Comparison of ENCODE assay signal across 8 cellular contexts in genomic region chr17:39196191-39196819, GRCh38. TPM values are rescaled to one million over a fixed set of nuclear protein-coding genes. Genes with fewer than 3 reads are reported as not detected.
DNase-seq lines count a peak whose midpoint lies in the region; ATAC-seq and TF ChIP-seq lines count a peak whose summit lies in the region.

No MANE protein-coding gene starts in this region.

- peaks cover 3 to 17% of the 10 kb centered on the region in 2 donors for H3K4me1 ChIP-seq in lung (ENCODE audit: control insufficient read depth in 2 of 2, insufficient read depth in 2 of 2, low read length in 2 of 2)
- no peaks in the 10 kb centered on the region for H3K4me1 ChIP-seq in urinary bladder (ENCODE audit: insufficient read depth)

- intact Hi-C loops in Right ventricle myocardium inferior (cut with DNase I) (no loop called here), cardiac septum (cut with DNase I) (no loop called here)

- no peak for TF ChIP-seq CTCF in astrocyte of the cerebellum (IDR thresholded peaks at IDR 0.05; ENCODE audit: low read depth, low read length, missing control alignments)
- no peak for TF ChIP-seq CTCF in lung (IDR thresholded peaks at IDR 0.05; ENCODE audit: control extremely low read depth, extremely low read depth)

- no peak for ATAC-seq in Right ventricle myocardium inferior
- ATAC-seq in lung (ENCODE audit: insufficient read depth, low FRiP score): no peak
- ATAC-seq in HG02981 (IDR thresholded peaks at IDR 0.05; ENCODE audit: unreplicated experiment): no peak
- no peak for ATAC-seq in GM21786 (IDR thresholded peaks at IDR 0.05; ENCODE audit: unreplicated experiment)

- peak overlapping the region; percentile 79 for H3K4me3 ChIP-seq in astrocyte of the cerebellum (ENCODE audit: low read depth, low read length)
- H3K4me3 ChIP-seq in lung: peak overlapping the region; percentile 18
- peak overlapping the region; percentile 84 for H3K4me3 ChIP-seq in urinary bladder (ENCODE audit: low read depth, low read length)

- DNase-seq in Right ventricle myocardium inferior (ENCODE audit: missing footprints) (peak; percentile 44), cardiac septum (ENCODE audit: low spot score) (no peak), astrocyte of the cerebellum (ENCODE audit: low read depth) (no peak), lung (ENCODE audit: low spot score) (no peak), NCI-H345 (lab: John Stamatoyannopoulos, UW) (no peak)

- in situ Hi-C loops in astrocyte of the cerebellum (cut with HindIII; ENCODE audit: low sequenced_read_pairs): no loop called here

- no peaks in the 10 kb centered on the region for H3K27me3 ChIP-seq in lung (ENCODE audit: control insufficient read depth, insufficient read depth)

- H3K27ac ChIP-seq in lung (ENCODE audit: low read depth in 1 of 2, low read length in 1 of 2) (peak overlapping the region in 1 of 2 donors; percentile 68), urinary bladder (ENCODE audit: low read depth) (no peak overlapping the region)

- H3K9me3 ChIP-seq in lung (ENCODE audit: control insufficient read depth in 2 of 2, insufficient read depth in 1 of 2, low read length in 1 of 2): no peaks in the 10 kb centered on the region

- H3K36me3 ChIP-seq in lung (ENCODE audit: control insufficient read depth in 2 of 2, insufficient read depth in 2 of 2, low read length in 2 of 2) (peaks cover 0 to 22% of the 10 kb centered on the region in 2 donors), urinary bladder (ENCODE audit: insufficient read depth) (peaks cover 4% of the 10 kb centered on the region)

- WGBS in lung, 2 donors: 29 to 52% methylated on average over 7 to 9 of the region's 9 CpGs
- WGBS in urinary bladder: 21% methylated on average over 9 of the region's 9 CpGs

RNA-seq across cellular contexts. Expression of gene CACNB1, which starts 1.2 kb away (rescaled TPM):
- 7.4 TPM for total RNA-seq in Right ventricle myocardium inferior
- total RNA-seq in cardiac septum: 11.8 TPM
- total RNA-seq in lung: 10 to 100 TPM in 1 of 2 donors, 1 to 10 TPM in 1; 8.2 to 49.6 TPM
- 10 to 100 TPM in 1 of 2 donors, 1 to 10 TPM in 1; 6.8 to 35.1 TPM for polyA plus RNA-seq in lung
- 9.1 TPM for total RNA-seq in urinary bladder
- 7.4 TPM for polyA plus RNA-seq in urinary bladder

RNA-seq across cellular contexts. Expression of gene RPL19, which starts 3.8 kb away (rescaled TPM):
- total RNA-seq in Right ventricle myocardium inferior (1,018 TPM), cardiac septum (753 TPM), lung (1,000 to 10,000 TPM; 1,387 to 1,536 TPM), urinary bladder (1,329 TPM)
- polyA plus RNA-seq in lung (1,000 to 10,000 TPM; 2,407 to 4,055 TPM), urinary bladder (2,653 TPM)

RNA-seq across cellular contexts. Expression of gene STAC2, which starts 29.4 kb away (rescaled TPM):
- total RNA-seq in Right ventricle myocardium inferior: 2.9 TPM
- 0.67 TPM for total RNA-seq in cardiac septum
- total RNA-seq in lung: 1 to 10 TPM in 1 of 2 donors, not detected in 1; 1.7 TPM
- polyA plus RNA-seq in lung: under 1 TPM; 0.26 to 0.42 TPM
- 0.32 TPM for total RNA-seq in urinary bladder
- polyA plus RNA-seq in urinary bladder: 1.1 TPM

RNA-seq across cellular contexts. Expression of gene ARL5C, which starts 30.3 kb away (rescaled TPM):
- total RNA-seq in Right ventricle myocardium inferior (not detected), cardiac septum (not detected), lung (not detected), urinary bladder (0.37 TPM)
- polyA plus RNA-seq in lung (not detected), urinary bladder (not detected)

RNA-seq across cellular contexts. Expression of gene PLXDC1, which starts 44.9 kb away (rescaled TPM):
- 19.3 TPM for total RNA-seq in Right ventricle myocardium inferior
- 21.4 TPM for total RNA-seq in cardiac septum
- total RNA-seq in lung: 1 to 10 TPM; 4.9 to 7.3 TPM
- polyA plus RNA-seq in lung: 1 to 10 TPM; 1.7 to 5.9 TPM
- 12.7 TPM for total RNA-seq in urinary bladder
- 7.1 TPM for polyA plus RNA-seq in urinary bladder

Comparison
In these comparisons a context has a peak if more than half of its experiments do, and no peak if none do; other contexts are left out.
1. H3K4me3 ChIP-seq: peak in every context shown above with its lines; median percentile 84 in urinary bladder; 79 in astrocyte of the cerebellum; 18 in lung.